1 cellular context compared by ENCODE assay signal in the genomic region with DNA sequence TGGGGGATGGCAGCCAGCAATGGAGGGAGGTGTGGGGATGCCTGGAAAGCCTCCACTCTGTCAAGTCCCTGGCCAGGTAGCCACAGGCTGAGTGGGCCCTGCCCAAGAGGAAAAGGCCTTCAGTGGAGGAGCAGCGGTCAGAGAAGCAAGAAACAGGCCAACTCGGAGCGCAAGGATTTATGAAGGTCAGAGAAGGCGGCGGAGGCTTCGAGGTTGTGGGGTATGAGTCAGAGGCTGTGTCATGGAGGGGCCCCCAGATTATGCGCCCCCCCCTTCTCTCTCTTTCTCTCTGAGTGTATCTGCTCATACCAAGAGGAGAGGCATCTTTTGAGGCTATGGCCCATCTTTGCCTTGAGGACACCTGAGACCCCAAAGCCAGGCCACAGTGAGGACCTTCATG.
TF ChIP-seq lines count a peak whose summit lies in the region.

No MANE protein-coding gene starts in this region.

TF ChIP-seq in WTC11, 78 proteins besides CTCF, POLR2A, EP300 and RAD21 (continued from another document):
- TF ChIP-seq, protein P1, sequence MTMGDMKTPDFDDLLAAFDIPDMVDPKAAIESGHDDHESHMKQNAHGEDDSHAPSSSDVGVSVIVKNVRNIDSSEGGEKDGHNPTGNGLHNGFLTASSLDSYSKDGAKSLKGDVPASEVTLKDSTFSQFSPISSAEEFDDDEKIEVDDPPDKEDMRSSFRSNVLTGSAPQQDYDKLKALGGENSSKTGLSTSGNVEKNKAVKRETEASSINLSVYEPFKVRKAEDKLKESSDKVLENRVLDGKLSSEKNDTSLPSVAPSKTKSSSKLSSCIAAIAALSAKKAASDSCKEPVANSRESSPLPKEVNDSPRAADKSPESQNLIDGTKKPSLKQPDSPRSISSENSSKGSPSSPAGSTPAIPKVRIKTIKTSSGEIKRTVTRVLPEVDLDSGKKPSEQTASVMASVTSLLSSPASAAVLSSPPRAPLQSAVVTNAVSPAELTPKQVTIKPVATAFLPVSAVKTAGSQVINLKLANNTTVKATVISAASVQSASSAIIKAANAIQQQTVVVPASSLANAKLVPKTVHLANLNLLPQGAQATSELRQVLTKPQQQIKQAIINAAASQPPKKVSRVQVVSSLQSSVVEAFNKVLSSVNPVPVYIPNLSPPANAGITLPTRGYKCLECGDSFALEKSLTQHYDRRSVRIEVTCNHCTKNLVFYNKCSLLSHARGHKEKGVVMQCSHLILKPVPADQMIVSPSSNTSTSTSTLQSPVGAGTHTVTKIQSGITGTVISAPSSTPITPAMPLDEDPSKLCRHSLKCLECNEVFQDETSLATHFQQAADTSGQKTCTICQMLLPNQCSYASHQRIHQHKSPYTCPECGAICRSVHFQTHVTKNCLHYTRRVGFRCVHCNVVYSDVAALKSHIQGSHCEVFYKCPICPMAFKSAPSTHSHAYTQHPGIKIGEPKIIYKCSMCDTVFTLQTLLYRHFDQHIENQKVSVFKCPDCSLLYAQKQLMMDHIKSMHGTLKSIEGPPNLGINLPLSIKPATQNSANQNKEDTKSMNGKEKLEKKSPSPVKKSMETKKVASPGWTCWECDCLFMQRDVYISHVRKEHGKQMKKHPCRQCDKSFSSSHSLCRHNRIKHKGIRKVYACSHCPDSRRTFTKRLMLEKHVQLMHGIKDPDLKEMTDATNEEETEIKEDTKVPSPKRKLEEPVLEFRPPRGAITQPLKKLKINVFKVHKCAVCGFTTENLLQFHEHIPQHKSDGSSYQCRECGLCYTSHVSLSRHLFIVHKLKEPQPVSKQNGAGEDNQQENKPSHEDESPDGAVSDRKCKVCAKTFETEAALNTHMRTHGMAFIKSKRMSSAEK (CRISPR knock-in tag; IDR thresholded peaks at IDR 0.05; ENCODE audit: borderline replicate concordance), result no peak
- TF ChIP-seq ZBTB21 (CRISPR knock-in tag; IDR thresholded peaks at IDR 0.05; ENCODE audit: borderline replicate concordance), result no peak
- TF ChIP-seq, protein P2, sequence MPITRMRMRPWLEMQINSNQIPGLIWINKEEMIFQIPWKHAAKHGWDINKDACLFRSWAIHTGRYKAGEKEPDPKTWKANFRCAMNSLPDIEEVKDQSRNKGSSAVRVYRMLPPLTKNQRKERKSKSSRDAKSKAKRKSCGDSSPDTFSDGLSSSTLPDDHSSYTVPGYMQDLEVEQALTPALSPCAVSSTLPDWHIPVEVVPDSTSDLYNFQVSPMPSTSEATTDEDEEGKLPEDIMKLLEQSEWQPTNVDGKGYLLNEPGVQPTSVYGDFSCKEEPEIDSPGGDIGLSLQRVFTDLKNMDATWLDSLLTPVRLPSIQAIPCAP (CRISPR knock-in tag; IDR thresholded peaks at IDR 0.05), result no peak
- no peak for TF ChIP-seq ATF2 (CRISPR knock-in tag; IDR thresholded peaks at IDR 0.05; ENCODE audit: borderline replicate concordance, low read depth)
- TF ChIP-seq SP1 (CRISPR knock-in tag; conservative IDR thresholded peaks at IDR 0.05), result no peak
- TF ChIP-seq, protein P3, sequence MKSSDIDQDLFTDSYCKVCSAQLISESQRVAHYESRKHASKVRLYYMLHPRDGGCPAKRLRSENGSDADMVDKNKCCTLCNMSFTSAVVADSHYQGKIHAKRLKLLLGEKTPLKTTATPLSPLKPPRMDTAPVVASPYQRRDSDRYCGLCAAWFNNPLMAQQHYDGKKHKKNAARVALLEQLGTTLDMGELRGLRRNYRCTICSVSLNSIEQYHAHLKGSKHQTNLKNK (CRISPR knock-in tag; IDR thresholded peaks at IDR 0.05), result no peak
- no peak for TF ChIP-seq TP53 (CRISPR knock-in tag; IDR thresholded peaks at IDR 0.05)
- TF ChIP-seq FOXJ3 (CRISPR knock-in tag; IDR thresholded peaks at IDR 0.05; ENCODE audit: borderline replicate concordance), result no peak
